Comparison of ENCODE assay signal across 5 cellular contexts in the genomic region with DNA sequence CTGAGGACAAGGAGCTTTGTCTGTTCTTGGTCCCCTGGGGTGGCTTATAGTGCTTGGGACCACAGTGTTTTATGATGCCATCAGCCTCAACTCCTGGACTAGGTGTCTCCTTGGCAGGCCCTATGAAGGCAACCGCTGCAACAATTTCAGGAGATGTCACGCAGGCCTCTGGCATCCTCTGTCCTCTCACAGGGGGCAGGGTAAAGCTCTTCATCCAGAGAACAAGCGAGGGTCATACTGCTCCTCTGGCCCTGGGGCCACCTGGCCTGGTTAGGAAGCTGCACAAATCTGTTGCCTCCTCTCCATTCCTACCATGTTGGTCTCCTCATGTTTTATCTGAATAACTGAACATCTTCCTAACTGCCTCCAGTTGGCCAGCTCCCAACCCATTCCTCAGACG.
"Had no signal": no experiment of that assay in that cellular context is flagged by ENCODE, and none has a peak within 500 bp of the region (broad histone marks: within the 10 kb centered on the region; RNA-seq: fewer than 3 reads in every experiment).

No MANE protein-coding gene starts in this region.

- H3K4me3 ChIP-seq: K562 had no signal

- DNase-seq: IMR-90, KBM-7, KG1 had no signal

- H3K27ac ChIP-seq: HL-60 had no signal
